ENCODE assay signal across 21 cellular contexts in genomic region chr5:333945-334344, GRCh38. TPM values are rescaled to one million over a fixed set of nuclear protein-coding genes. Genes with fewer than 3 reads are reported as not detected.
A peak's percentile ranks its signal among the peaks of the same experiment; 100 is the strongest.
DNase-seq lines count a peak whose midpoint lies in the region; ATAC-seq and TF ChIP-seq lines count a peak whose summit lies in the region.
"Had no signal": no experiment of that assay in that cellular context is flagged by ENCODE, and none has a peak within 500 bp of the region (broad histone marks: within the 10 kb centered on the region; RNA-seq: fewer than 3 reads in every experiment).

No MANE protein-coding gene starts in this region.

- H3K27me3 ChIP-seq in osteoblast (ENCODE audit: insufficient read depth, low read length) (no peaks in the 10 kb centered on the region), HAP-1 (ENCODE audit: low read depth) (no peaks in the 10 kb centered on the region), thyroid gland (no peaks in the 10 kb centered on the region)
- H3K27me3 ChIP-seq: ascending aorta, BLaER1, right atrium auricular region, SJSA1 had no signal

- intact Hi-C loops in thyroid gland (cut with DNase I) = no loop called here

- CTCF ChIA-PET in activated CD8-positive, alpha-beta memory T cell treated with anti-CD3 and anti-CD28 coated beads, Interleukin-2, amount 10 ng/mL, durations not matched to agents 7 days and 5 days (lab: Charles Lee) = interaction anchor here (1.6 to 2.2 kb wide), 3 partner anchors 10 to 17 kb away, joined by 6 to 7 read pairs (median 7); partner anchors contain the start of gene AHRR

- no peak overlapping the region for H3K4me3 ChIP-seq in osteoblast (ENCODE audit: insufficient read depth, low read length)
- no peak overlapping the region for H3K4me3 ChIP-seq in HAP-1
- H3K4me3 ChIP-seq in thyroid gland (replicated peaks in 1 of 3) = no peak overlapping the region
- H3K4me3 ChIP-seq: A549, ascending aorta, BLaER1, PC-9, right atrium auricular region, SJSA1, tibial artery had no signal

- H3K4me1 ChIP-seq in osteoblast (ENCODE audit: insufficient read depth, low read length) (peaks cover 29% of the 10 kb centered on the region), HAP-1 (no peaks in the 10 kb centered on the region), thyroid gland (no peaks in the 10 kb centered on the region)
- H3K4me1 ChIP-seq: A549, ascending aorta, right atrium auricular region, tibial artery had no signal

- H3K9me3 ChIP-seq in T-helper 17 cell (ENCODE audit: control insufficient read depth, low read length, poor library complexity, severe bottlenecking) (no peaks in the 10 kb centered on the region), osteoblast (ENCODE audit: low read depth, low read length) (no peaks in the 10 kb centered on the region), HAP-1 (no peaks in the 10 kb centered on the region), thyroid gland (no peaks in the 10 kb centered on the region)
- H3K9me3 ChIP-seq: A549, ascending aorta, BLaER1, right atrium auricular region, SJSA1, tibial artery had no signal

- no peaks in the 10 kb centered on the region for H3K36me3 ChIP-seq in osteoblast (ENCODE audit: insufficient read depth, low read length)
- no peaks in the 10 kb centered on the region for H3K36me3 ChIP-seq in HAP-1 (replicated peaks)
- no peaks in the 10 kb centered on the region for H3K36me3 ChIP-seq in thyroid gland
- H3K36me3 ChIP-seq: ascending aorta, BLaER1, right atrium auricular region, tibial artery had no signal

- H3K9me3 Mint-ChIP-seq in activated CD8-positive, alpha-beta memory T cell treated with anti-CD3 and anti-CD28 coated beads, Interleukin-2, amount 10 ng/mL, durations not matched to agents 7 days and 5 days (ENCODE audit: low read depth) = peaks cover 5% of the 10 kb centered on the region

- TF ChIP-seq POLR2A in thyroid gland (IDR thresholded peaks at IDR 0.05) = no peak

- H3K27ac Mint-ChIP-seq in activated CD8-positive, alpha-beta memory T cell treated with anti-CD3 and anti-CD28 coated beads, Interleukin-2, amount 10 ng/mL, durations not matched to agents 7 days and 5 days = peak overlapping the region; percentile 86
- H3K27ac Mint-ChIP-seq in T-helper 17 cell = peak overlapping the region; percentile 61

- H3K4me3 Mint-ChIP-seq in activated CD8-positive, alpha-beta memory T cell treated with anti-CD3 and anti-CD28 coated beads, Interleukin-2, amount 10 ng/mL, durations not matched to agents 7 days and 5 days = peak overlapping the region; percentile 69
- H3K4me3 Mint-ChIP-seq in T-helper 17 cell = no peak overlapping the region

- no peaks in the 10 kb centered on the region for H3K27me3 Mint-ChIP-seq in activated CD8-positive, alpha-beta memory T cell treated with anti-CD3 and anti-CD28 coated beads, Interleukin-2, amount 10 ng/mL, durations not matched to agents 7 days and 5 days
- H3K27me3 Mint-ChIP-seq in T-helper 17 cell = peaks cover 25% of the 10 kb centered on the region

- H3K27ac ChIP-seq in osteoblast (ENCODE audit: low read depth, low read length) = peak overlapping the region; percentile 45
- H3K27ac ChIP-seq in thyroid gland = no peak overlapping the region
- H3K27ac ChIP-seq: A549, ascending aorta, BLaER1, PC-9, right atrium auricular region, SJSA1, tibial artery had no signal

- H3K4me2 ChIP-seq in osteoblast (ENCODE audit: insufficient read depth, low read length) = peak overlapping the region; percentile 64
- H3K4me2 ChIP-seq: A549, PC-9 had no signal

- H3K79me2 ChIP-seq in osteoblast (ENCODE audit: insufficient read depth, low read length) = peaks cover 98% of the 10 kb centered on the region

- peaks cover 37% of the 10 kb centered on the region for H4K20me1 ChIP-seq in osteoblast (ENCODE audit: insufficient read depth, low read length)

- in situ Hi-C loops in HAP-1 (cut with MboI; ENCODE audit: low sequenced_read_pairs) = no loop called here

- WGBS in thyroid gland, 2 donors = 93 to 94% methylated on average over 2 of the region's 2 CpGs

- peak; percentile 70 for ATAC-seq in activated CD8-positive, alpha-beta memory T cell treated with anti-CD3 and anti-CD28 coated beads, Interleukin-2, amount 10 ng/mL, durations not matched to agents 7 days and 5 days
- ATAC-seq in GM19035 (IDR thresholded peaks at IDR 0.05; ENCODE audit: unreplicated experiment) = peak; percentile 55
- ATAC-seq in T-helper 17 cell = no peak
- ATAC-seq: A549 had no signal

- peaks cover 33% of the 10 kb centered on the region for H3K36me3 Mint-ChIP-seq in activated CD8-positive, alpha-beta memory T cell treated with anti-CD3 and anti-CD28 coated beads, Interleukin-2, amount 10 ng/mL, durations not matched to agents 7 days and 5 days
- peaks cover 6% of the 10 kb centered on the region for H3K36me3 Mint-ChIP-seq in T-helper 17 cell (ENCODE audit: low read depth)

- peak; percentile 41 for DNase-seq in activated CD8-positive, alpha-beta memory T cell treated with anti-CD3 and anti-CD28 coated beads, Interleukin-2, amount 10 ng/mL, durations not matched to agents 7 days and 5 days
- no peak for DNase-seq in activated CD8-positive, alpha-beta memory T cell treated with anti-CD3 and anti-CD28 coated beads for 24 hours
- DNase-seq in T-helper 17 cell (no peak), osteoblast (ENCODE audit: insufficient read length, low spot score, missing footprints) (no peak), HAP-1 (ENCODE audit: low spot score in 2 of 2) (no peak), epidermal melanocyte (ENCODE audit: insufficient read length, low spot score) (no peak), thyroid gland (no peak)
- DNase-seq: DMS 273 treated with DMSO at 0.1 percent for 48 hours; effector memory CD4-positive, alpha-beta T cell; HCEC 1CT; NCI-H2171; NCI-H774; nucleus accumbens; PC-9; tibial artery had no signal

- H2AFZ ChIP-seq in osteoblast (ENCODE audit: low read length) = no peak overlapping the region
- H2AFZ ChIP-seq: PC-9 had no signal

- H3K4me1 Mint-ChIP-seq in activated CD8-positive, alpha-beta memory T cell treated with anti-CD3 and anti-CD28 coated beads, Interleukin-2, amount 10 ng/mL, durations not matched to agents 7 days and 5 days = peaks cover 81% of the 10 kb centered on the region
- H3K4me1 Mint-ChIP-seq in T-helper 17 cell = peaks cover 21% of the 10 kb centered on the region

- TF ChIP-seq CTCF in osteoblast (IDR thresholded peaks at IDR 0.05; ENCODE audit: extremely low read depth, low read depth, low read length) = no peak
- no peak for TF ChIP-seq CTCF in thyroid gland (IDR thresholded peaks at IDR 0.05)

RNA-seq across cellular contexts. Expression of gene AHRR, which starts 12.4 kb away (rescaled TPM):
- total RNA-seq in activated CD8-positive, alpha-beta memory T cell treated with anti-CD3 and anti-CD28 coated beads, Interleukin-2, amount 10 ng/mL, durations not matched to agents 7 days and 5 days = 10 to 100 TPM; 56.8 to 64.0 TPM
- total RNA-seq in T-helper 17 cell (1 to 10 TPM in 1 of 2 donors, under 1 TPM in 1; 0.80 to 4.4 TPM), osteoblast (52.2 and 54.6 TPM in 2 replicates), thyroid gland (1 to 10 TPM in 3 of 4 donors, under 1 TPM in 1; 0.88 to 2.1 (median 1.3) TPM)
- total RNA-seq: ascending aorta had no signal
